21 cellular contexts compared by ENCODE assay signal in the genomic region with DNA sequence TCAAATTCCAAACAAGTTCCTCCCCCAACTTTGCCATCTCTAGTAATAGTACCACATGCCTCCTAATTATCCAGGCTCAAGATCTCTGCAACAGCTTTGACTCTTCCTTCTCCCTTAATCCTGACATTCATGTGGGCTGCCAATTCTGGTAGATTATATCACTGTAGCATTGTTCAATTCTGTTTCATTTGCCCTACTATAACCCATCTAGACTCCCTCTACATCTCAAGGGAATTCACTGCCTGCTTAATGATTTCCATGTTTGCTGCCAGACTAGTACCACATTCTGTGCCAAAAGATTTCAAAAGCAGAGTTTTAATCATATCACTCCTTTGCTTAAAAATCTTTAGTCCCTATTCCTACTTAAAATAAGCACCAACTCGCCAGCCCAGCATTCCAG. TPM values are rescaled to one million over a fixed set of nuclear protein-coding genes. Genes with fewer than 3 reads are reported as not detected.
A peak's percentile ranks its signal among the peaks of the same experiment; 100 is the strongest.
DNase-seq lines count a peak whose midpoint lies in the region; ATAC-seq and TF ChIP-seq lines count a peak whose summit lies in the region.
"Had no signal": no experiment of that assay in that cellular context is flagged by ENCODE, and none has a peak within 500 bp of the region (broad histone marks: within the 10 kb centered on the region; RNA-seq: fewer than 3 reads in every experiment).

No MANE protein-coding gene starts in this region.

- intact Hi-C loops in Right ventricle myocardium superior (cut with DNase I) = no loop called here
- intact Hi-C loops in activated CD4-positive, alpha-beta T cell treated with anti-CD3 and anti-CD28 coated beads for 36 hours (cut with DNase I, micrococcal nuclease) = no loop called here

- H2AFZ ChIP-seq in SK-N-SH (ENCODE audit: low read depth) (no peak overlapping the region), smooth muscle cell (ENCODE audit: low read depth) (no peak overlapping the region)

- H3K4me3 ChIP-seq in right atrium auricular region (no peak overlapping the region), SK-N-SH (ENCODE audit: low read depth in 2 of 2, low read length in 1 of 2) (no peak overlapping the region; a peak in 1 of 4 replicates), smooth muscle cell (no peak overlapping the region)
- H3K4me3 ChIP-seq: left lung, MG63, mucosa of descending colon, SJSA1, uterus had no signal

- TF ChIP-seq RAD21 in SK-N-SH (IDR thresholded peaks at IDR 0.05; ENCODE audit: low read length) = no peak

- TF ChIP-seq CTCF in right atrium auricular region (IDR thresholded peaks at IDR 0.05) = no peak
- TF ChIP-seq CTCF in SK-N-SH (IDR thresholded peaks at IDR 0.05) = no peak
- TF ChIP-seq CTCF in glutamatergic neuron (IDR thresholded peaks at IDR 0.05; ENCODE audit: partially characterized antibody, unreplicated experiment) = no peak
- no peak for TF ChIP-seq CTCF in smooth muscle cell (IDR thresholded peaks at IDR 0.05; ENCODE audit: borderline replicate concordance, insufficient read depth, poor library complexity, severe bottlenecking)

- no peaks in the 10 kb centered on the region for H3K36me3 Mint-ChIP-seq in glutamatergic neuron (ENCODE audit: unreplicated experiment)
- H3K36me3 Mint-ChIP-seq in naive thymus-derived CD8-positive, alpha-beta T cell = peaks cover 0 to 77% (median 16%) of the 10 kb centered on the region in 3 donors
- peaks cover 26% of the 10 kb centered on the region for H3K36me3 Mint-ChIP-seq in activated CD4-positive, alpha-beta T cell treated with anti-CD3 and anti-CD28 coated beads for 36 hours (ENCODE audit: low read depth)

- H3K27me3 ChIP-seq in right atrium auricular region (no peaks in the 10 kb centered on the region), SK-N-SH (ENCODE audit: insufficient read depth) (no peaks in the 10 kb centered on the region), smooth muscle cell (ENCODE audit: low read depth) (no peaks in the 10 kb centered on the region)
- H3K27me3 ChIP-seq: left lung, MG63, SJSA1, uterus had no signal

- H3K9me3 ChIP-seq in right atrium auricular region = no peaks in the 10 kb centered on the region
- H3K9me3 ChIP-seq in SK-N-SH = no peaks in the 10 kb centered on the region
- H3K9me3 ChIP-seq in smooth muscle cell (replicated peaks; ENCODE audit: low read depth) = no peaks in the 10 kb centered on the region
- H3K9me3 ChIP-seq: left lung, MG63, mucosa of descending colon, SJSA1, uterus had no signal

- CTCF ChIA-PET in SK-N-SH (lab: Yijun Ruan, JAX) = interaction anchor here (1.5 to 1.7 kb wide), 2 partner anchors 34 to 483 kb away, joined by 4 read pairs; no protein-coding TSS in a partner anchor
- CTCF ChIA-PET in activated CD4-positive, alpha-beta T cell treated with anti-CD3 and anti-CD28 coated beads for 36 hours (lab: Charles Lee) = interaction anchor here (1.0 to 1.1 kb wide), 3 partner anchors 10 to 154 kb away, joined by 3 to 4 read pairs (median 3); no protein-coding TSS in a partner anchor

- peak overlapping the region; percentile 13 for H3K27ac Mint-ChIP-seq in glutamatergic neuron (ENCODE audit: unreplicated experiment)
- no peak overlapping the region for H3K27ac Mint-ChIP-seq in naive thymus-derived CD8-positive, alpha-beta T cell
- H3K27ac Mint-ChIP-seq in activated CD4-positive, alpha-beta T cell treated with anti-CD3 and anti-CD28 coated beads for 36 hours = no peak overlapping the region

- no peaks in the 10 kb centered on the region for H4K20me1 ChIP-seq in SK-N-SH (ENCODE audit: insufficient read depth)
- no peaks in the 10 kb centered on the region for H4K20me1 ChIP-seq in smooth muscle cell (ENCODE audit: low read depth)

- 71% methylated on average over 1 of the region's 1 CpG for WGBS in SK-N-SH (ENCODE audit: low lambda C conversion rate)
- WGBS in smooth muscle cell (ENCODE audit: low lambda C conversion rate) = 93% methylated on average over 1 of the region's 1 CpG

- peaks cover 3% of the 10 kb centered on the region for H3K4me1 Mint-ChIP-seq in glutamatergic neuron (ENCODE audit: low read depth, unreplicated experiment)
- no peaks in the 10 kb centered on the region for H3K4me1 Mint-ChIP-seq in naive thymus-derived CD8-positive, alpha-beta T cell
- H3K4me1 Mint-ChIP-seq in activated CD4-positive, alpha-beta T cell treated with anti-CD3 and anti-CD28 coated beads for 36 hours = no peaks in the 10 kb centered on the region

- H3K4me2 ChIP-seq in SK-N-SH (no peak overlapping the region; the same call in 1 of the 2 replicates), smooth muscle cell (no peak overlapping the region)

- no peak; a peak in 1 of 4 replicates for TF ChIP-seq EP300 in SK-N-SH (IDR thresholded peaks at IDR 0.05; ENCODE audit: borderline replicate concordance in 1 of 2, low read depth in 1 of 2, low read length in 1 of 2)

- H3K4me3 Mint-ChIP-seq in glutamatergic neuron (ENCODE audit: unreplicated experiment) = no peak overlapping the region
- no peak overlapping the region for H3K4me3 Mint-ChIP-seq in naive thymus-derived CD8-positive, alpha-beta T cell
- no peak overlapping the region for H3K4me3 Mint-ChIP-seq in activated CD4-positive, alpha-beta T cell treated with anti-CD3 and anti-CD28 coated beads for 36 hours

- H3K9me2 ChIP-seq in SK-N-SH = no peaks in the 10 kb centered on the region

- no peaks in the 10 kb centered on the region for H3K79me2 ChIP-seq in SK-N-SH (ENCODE audit: insufficient read depth)
- H3K79me2 ChIP-seq in smooth muscle cell (ENCODE audit: low read depth) = no peaks in the 10 kb centered on the region

- ATAC-seq in Right ventricle myocardium superior (ENCODE audit: poor library complexity) = peak; percentile 15
- ATAC-seq in naive thymus-derived CD8-positive, alpha-beta T cell = no peak
- ATAC-seq in activated CD4-positive, alpha-beta T cell treated with anti-CD3 and anti-CD28 coated beads for 36 hours = no peak
- ATAC-seq: left lung, mucosa of descending colon, Panc1 had no signal

- H3K27ac ChIP-seq in right atrium auricular region (no peak overlapping the region), SK-N-SH (ENCODE audit: low read depth in 2 of 2, low read length in 1 of 2) (peak overlapping the region; percentile 54 to 62; a peak in 2 of 4 replicates), smooth muscle cell (ENCODE audit: low read depth) (no peak overlapping the region)
- H3K27ac ChIP-seq: left lung, SJSA1, VCaP had no signal

- POLR2A ChIA-PET in SK-N-SH (lab: Yijun Ruan, JAX) = no interaction called here
- POLR2A ChIA-PET in naive thymus-derived CD8-positive, alpha-beta T cell (lab: Charles Lee) = interaction anchor here (0.6 kb wide), 2 partner anchors 27 to 1390 kb away, joined by 3 read pairs; no protein-coding TSS in a partner anchor
- POLR2A ChIA-PET in activated CD4-positive, alpha-beta T cell treated with anti-CD3 and anti-CD28 coated beads for 36 hours (lab: Charles Lee) = no interaction called here

- H3K36me3 ChIP-seq in right atrium auricular region (peaks cover 9% of the 10 kb centered on the region), SK-N-SH (replicated peaks in 1 of 2; ENCODE audit: control insufficient read depth in 1 of 2, insufficient read depth in 2 of 2, low read length in 1 of 2) (peaks cover 24 to 41% of the 10 kb centered on the region in 2 experiments), smooth muscle cell (ENCODE audit: low read depth) (no peaks in the 10 kb centered on the region)
- H3K36me3 ChIP-seq: uterus had no signal

- H3K9ac ChIP-seq in SK-N-SH (no peak overlapping the region), smooth muscle cell (ENCODE audit: low read depth) (no peak overlapping the region)

- H3K9me3 Mint-ChIP-seq in glutamatergic neuron (ENCODE audit: unreplicated experiment) = no peaks in the 10 kb centered on the region
- no peaks in the 10 kb centered on the region for H3K9me3 Mint-ChIP-seq in naive thymus-derived CD8-positive, alpha-beta T cell
- H3K9me3 Mint-ChIP-seq in activated CD4-positive, alpha-beta T cell treated with anti-CD3 and anti-CD28 coated beads for 36 hours (ENCODE audit: low read depth) = no peaks in the 10 kb centered on the region

- DNase-seq in Right ventricle myocardium superior (no peak), right atrium auricular region (ENCODE audit: low spot score) (no peak), SK-N-SH (peak; percentile 36), glutamatergic neuron (no peak), smooth muscle cell (lab: John Stamatoyannopoulos, UW; ENCODE audit: unreplicated experiment) (no peak), NCI-H748 (lab: John Stamatoyannopoulos, UW; ENCODE audit: unreplicated experiment) (no peak)
- DNase-seq in naive thymus-derived CD8-positive, alpha-beta T cell = no peak
- no peak for DNase-seq in activated CD4-positive, alpha-beta T cell treated with anti-CD3 and anti-CD28 coated beads for 36 hours
- DNase-seq: activated gamma-delta T cell; DMS79 treated with DMSO at 0.1 percent for 48 hours; left lung; MG63; mucosa of descending colon; NCI-H1436; NCI-H774; stimulated activated CD4-positive, alpha-beta T cell treated with anti-CD3 and anti-CD28 coated beads, Interleukin-15, amount 100 ng/mL, for 24 hours; T-helper 2 cell; uterus had no signal

- H3K27me3 Mint-ChIP-seq in glutamatergic neuron (ENCODE audit: unreplicated experiment) = no peaks in the 10 kb centered on the region
- H3K27me3 Mint-ChIP-seq in naive thymus-derived CD8-positive, alpha-beta T cell = no peaks in the 10 kb centered on the region
- no peaks in the 10 kb centered on the region for H3K27me3 Mint-ChIP-seq in activated CD4-positive, alpha-beta T cell treated with anti-CD3 and anti-CD28 coated beads for 36 hours

- H3F3A ChIP-seq in SK-N-SH (replicated peaks; ENCODE audit: insufficient read depth) = peaks cover 15% of the 10 kb centered on the region
- H3F3A ChIP-seq in smooth muscle cell (ENCODE audit: low read depth) = no peaks in the 10 kb centered on the region

- H3K4me1 ChIP-seq in right atrium auricular region = no peaks in the 10 kb centered on the region
- peaks cover 0 to 8% of the 10 kb centered on the region in 2 experiments; a peak in 1 of 4 replicates for H3K4me1 ChIP-seq in SK-N-SH (ENCODE audit: control insufficient read depth in 1 of 2, insufficient read depth in 2 of 2, low read depth in 1 of 2, low read length in 1 of 2)
- H3K4me1 ChIP-seq in smooth muscle cell (ENCODE audit: low read depth) = peaks cover 2% of the 10 kb centered on the region
- H3K4me1 ChIP-seq: left lung, SJSA1, uterus had no signal

RNA-seq across cellular contexts. Expression of a gene that starts 34.6 kb away (rescaled TPM):
- total RNA-seq in Right ventricle myocardium superior = 94.9 TPM
- total RNA-seq in right atrium auricular region = 100 to 1,000 TPM; 139 to 189 TPM
- 1,358 and 1,379 TPM in 2 replicates for polyA plus RNA-seq in SK-N-SH (2012; rRNA removed)
- polyA plus RNA-seq in SK-N-SH (2012; cell fraction: cytosol; rRNA removed) = 1,298 and 1,346 TPM in 2 replicates
- 434 and 570 TPM in 2 replicates for polyA plus RNA-seq in SK-N-SH (2012; cell fraction: nucleus; rRNA removed)
- 228 TPM for total RNA-seq in glutamatergic neuron (ENCODE audit: unreplicated experiment)
- 880 and 890 TPM in 2 replicates for total RNA-seq in smooth muscle cell
- 1,549 and 1,897 TPM in 2 replicates for polyA plus RNA-seq in smooth muscle cell
- total RNA-seq in naive thymus-derived CD8-positive, alpha-beta T cell = 100 to 1,000 TPM; 154 to 155 TPM
- 100 to 1,000 TPM; 431 to 581 (median 521) TPM for polyA plus RNA-seq in naive thymus-derived CD8-positive, alpha-beta T cell
- total RNA-seq in activated CD4-positive, alpha-beta T cell treated with anti-CD3 and anti-CD28 coated beads for 36 hours = 100 to 1,000 TPM; 221 to 233 TPM

RNA-seq across cellular contexts. Expression of a gene that starts 45.9 kb away (rescaled TPM):
- 4.2 TPM for total RNA-seq in Right ventricle myocardium superior
- total RNA-seq in right atrium auricular region = 10 to 100 TPM; 11.9 to 12.4 TPM
- polyA plus RNA-seq in SK-N-SH (2012; rRNA removed) = 0.94 and 1.2 TPM in 2 replicates
- polyA plus RNA-seq in SK-N-SH (2012; cell fraction: cytosol; rRNA removed) = 0.31 and 0.42 TPM in 2 replicates
- 4.0 and 4.1 TPM in 2 replicates for polyA plus RNA-seq in SK-N-SH (2012; cell fraction: nucleus; rRNA removed)
- total RNA-seq in glutamatergic neuron (ENCODE audit: unreplicated experiment) = 4.6 TPM
- 0.67 TPM in 1 of 2 replicates, not detected in the other for total RNA-seq in smooth muscle cell
- 1.8 and 1.9 TPM in 2 replicates for polyA plus RNA-seq in smooth muscle cell
- total RNA-seq in naive thymus-derived CD8-positive, alpha-beta T cell = 1 to 10 TPM; 4.3 to 4.4 TPM
- polyA plus RNA-seq in naive thymus-derived CD8-positive, alpha-beta T cell = under 1 TPM; 0.64 to 0.99 (median 0.76) TPM
- under 1 TPM; 0.59 to 0.79 TPM for total RNA-seq in activated CD4-positive, alpha-beta T cell treated with anti-CD3 and anti-CD28 coated beads for 36 hours

Comparison
In these comparisons a context has a peak if more than half of its experiments do, and no peak if none do; other contexts are left out.
1. H3K27ac ChIP-seq: peak in SK-N-SH (2 of 2); none in right atrium auricular region (0 of 2) and smooth muscle cell (single experiment).